Comparison of ENCODE assay signal across 1 cellular context in the genomic region with DNA sequence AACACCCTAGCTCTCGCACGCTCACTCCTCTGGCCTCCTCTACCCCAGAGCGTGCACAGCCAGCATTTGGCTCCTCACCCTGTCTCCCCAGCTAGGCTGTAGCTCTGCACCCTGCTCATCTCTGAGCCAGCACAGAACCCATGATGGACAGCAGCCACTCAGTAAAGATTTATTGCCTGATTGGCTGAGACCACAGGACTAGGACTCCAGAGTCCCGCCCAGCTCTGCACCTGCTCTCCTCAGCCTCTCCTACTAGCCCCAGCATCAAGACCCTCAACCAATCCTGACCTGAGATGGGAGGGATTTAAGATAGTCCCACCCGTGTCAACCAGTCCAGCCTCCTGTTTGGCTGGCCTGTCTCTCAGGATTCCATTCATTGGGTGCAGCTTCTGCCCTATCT.
TF ChIP-seq lines count a peak whose summit lies in the region.

No MANE protein-coding gene starts in this region.

TF ChIP-seq in GM12878, 131 proteins besides CTCF, POLR2A, EP300 and RAD21:
- TF ChIP-seq SKIL (IDR thresholded peaks at IDR 0.05; ENCODE audit: low read depth, poor library complexity, severe bottlenecking) (no peak), SPI1 (IDR thresholded peaks at IDR 0.05; ENCODE audit: borderline replicate concordance, insufficient read depth, low read depth, low read length) (no peak)
- TF ChIP-seq, protein P1, sequence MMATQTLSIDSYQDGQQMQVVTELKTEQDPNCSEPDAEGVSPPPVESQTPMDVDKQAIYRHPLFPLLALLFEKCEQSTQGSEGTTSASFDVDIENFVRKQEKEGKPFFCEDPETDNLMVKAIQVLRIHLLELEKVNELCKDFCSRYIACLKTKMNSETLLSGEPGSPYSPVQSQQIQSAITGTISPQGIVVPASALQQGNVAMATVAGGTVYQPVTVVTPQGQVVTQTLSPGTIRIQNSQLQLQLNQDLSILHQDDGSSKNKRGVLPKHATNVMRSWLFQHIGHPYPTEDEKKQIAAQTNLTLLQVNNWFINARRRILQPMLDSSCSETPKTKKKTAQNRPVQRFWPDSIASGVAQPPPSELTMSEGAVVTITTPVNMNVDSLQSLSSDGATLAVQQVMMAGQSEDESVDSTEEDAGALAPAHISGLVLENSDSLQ (IDR thresholded peaks at IDR 0.05): peak; percentile 68
- TF ChIP-seq, protein P2, sequence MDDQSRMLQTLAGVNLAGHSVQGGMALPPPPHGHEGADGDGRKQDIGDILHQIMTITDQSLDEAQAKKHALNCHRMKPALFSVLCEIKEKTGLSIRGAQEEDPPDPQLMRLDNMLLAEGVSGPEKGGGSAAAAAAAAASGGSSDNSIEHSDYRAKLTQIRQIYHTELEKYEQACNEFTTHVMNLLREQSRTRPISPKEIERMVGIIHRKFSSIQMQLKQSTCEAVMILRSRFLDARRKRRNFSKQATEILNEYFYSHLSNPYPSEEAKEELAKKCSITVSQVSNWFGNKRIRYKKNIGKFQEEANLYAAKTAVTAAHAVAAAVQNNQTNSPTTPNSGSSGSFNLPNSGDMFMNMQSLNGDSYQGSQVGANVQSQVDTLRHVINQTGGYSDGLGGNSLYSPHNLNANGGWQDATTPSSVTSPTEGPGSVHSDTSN (IDR thresholded peaks at IDR 0.05; ENCODE audit: insufficient replicate concordance, low read depth, low read length): peak; percentile 59
